Comparison of ENCODE assay signal across 9 cellular contexts in the genomic region with DNA sequence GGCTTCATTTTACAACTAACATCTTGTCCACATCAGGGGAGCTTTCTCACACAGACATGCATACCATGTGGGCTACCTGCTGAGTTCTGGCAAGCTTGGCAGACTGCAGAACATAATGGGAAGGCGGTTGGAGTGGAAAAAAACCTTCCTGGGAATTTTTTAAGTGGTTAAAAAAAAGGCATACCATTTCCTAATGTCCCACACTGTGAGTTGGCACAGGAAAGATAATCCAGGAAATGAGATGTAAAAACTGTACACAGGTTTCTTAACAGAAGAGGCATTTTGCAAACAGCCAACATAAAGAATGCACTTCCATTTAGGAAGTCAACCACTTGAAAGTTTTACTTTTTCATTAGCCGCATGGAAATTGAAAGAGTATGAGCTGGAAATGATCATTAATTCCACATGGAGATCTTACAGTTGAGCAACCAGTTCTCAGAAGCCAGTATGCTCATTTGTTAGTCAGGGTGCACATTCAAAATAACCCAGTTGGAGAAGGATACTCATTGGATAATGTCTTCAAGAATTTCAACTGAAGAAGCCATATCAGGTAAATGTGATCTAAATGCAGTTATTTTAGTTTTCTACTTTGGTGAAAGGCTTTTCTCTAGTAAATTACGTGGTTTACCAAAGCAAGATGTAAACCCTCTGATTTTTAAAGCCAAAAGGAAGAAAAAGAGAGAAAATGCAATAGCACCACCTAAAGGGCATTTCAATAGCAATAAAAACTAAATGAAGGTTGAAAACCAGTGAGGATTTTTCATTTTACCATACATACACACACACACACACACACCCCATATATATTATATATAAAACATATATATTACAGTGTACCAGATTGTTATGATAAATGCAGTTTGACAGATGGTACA.
DNase-seq lines count a peak whose midpoint lies in the region; ATAC-seq, FAIRE-seq and TF ChIP-seq lines count a peak whose summit lies in the region.
"Had no signal": no experiment of that assay in that cellular context is flagged by ENCODE, and none has a peak within 500 bp of the region (broad histone marks: within the 10 kb centered on the region; RNA-seq: fewer than 3 reads in every experiment).

No MANE protein-coding gene starts in this region.

- H3F3A ChIP-seq in smooth muscle cell (ENCODE audit: low read depth): no peaks in the 10 kb centered on the region

- H4K20me1 ChIP-seq in smooth muscle cell (ENCODE audit: low read depth): no peaks in the 10 kb centered on the region

- no peaks in the 10 kb centered on the region for H3K79me2 ChIP-seq in smooth muscle cell (ENCODE audit: low read depth)

- H3K27me3 ChIP-seq in smooth muscle cell (ENCODE audit: low read depth): no peaks in the 10 kb centered on the region

- H3K4me3 ChIP-seq in cardiac fibroblast (replicated peaks in 1 of 2; ENCODE audit: low read depth in 2 of 2, low read length in 2 of 2) (no peak overlapping the region), smooth muscle cell (no peak overlapping the region)

- H3K9me3 ChIP-seq in smooth muscle cell (replicated peaks; ENCODE audit: low read depth): no peaks in the 10 kb centered on the region

- no peaks in the 10 kb centered on the region for H3K36me3 ChIP-seq in smooth muscle cell (ENCODE audit: low read depth)

- H3K9ac ChIP-seq in smooth muscle cell (ENCODE audit: low read depth): no peak overlapping the region

- peak; percentile 18 for TF ChIP-seq CTCF in cardiac fibroblast (IDR thresholded peaks at IDR 0.05; ENCODE audit: low read depth, low read length)
- TF ChIP-seq CTCF in smooth muscle cell (IDR thresholded peaks at IDR 0.05; ENCODE audit: borderline replicate concordance, insufficient read depth, poor library complexity, severe bottlenecking): peak; percentile 44

- WGBS in smooth muscle cell (ENCODE audit: low lambda C conversion rate): 45% methylated on average over 3 of the region's 3 CpGs

- H3K4me2 ChIP-seq in smooth muscle cell: no peak overlapping the region

- peaks cover 8% of the 10 kb centered on the region for H3K4me1 ChIP-seq in smooth muscle cell (ENCODE audit: low read depth)

- no peak overlapping the region for H3K27ac ChIP-seq in smooth muscle cell (ENCODE audit: low read depth)

- DNase-seq in NCI-H524 (lab: John Stamatoyannopoulos, UW): peak; percentile 17 to 55
- no peak for DNase-seq in NCI-H524 treated with DMSO at 0.1 percent for 48 hours (lab: John Stamatoyannopoulos, UW)
- peak; percentile 23 for DNase-seq in M059J (ENCODE audit: low read depth)
- DNase-seq in cardiac fibroblast (ENCODE audit: low read depth in 2 of 2): peak in 1 of 2 donors; percentile 21
- DNase-seq in smooth muscle cell (lab: John Stamatoyannopoulos, UW; ENCODE audit: unreplicated experiment): no peak
- no peak for DNase-seq in stimulated activated naive CD8-positive, alpha-beta T cell treated with anti-CD3 and anti-CD28 coated beads, Interleukin-15, Interleukin-2, amounts not matched to agents 100 U/mL and 50 U/mL, for 24 hours
- DNase-seq in urothelium cell line (ENCODE audit: low spot score): no peak
- DNase-seq in amygdala (lab: John Stamatoyannopoulos, UW): no peak
- DNase-seq: midbrain had no signal

- FAIRE-seq in urothelium cell line (lab: Jason Lieb, UNC): no peak

- no peak for ATAC-seq in stimulated activated naive CD8-positive, alpha-beta T cell treated with anti-CD3 and anti-CD28 coated beads, Interleukin-15, Interleukin-2, amounts not matched to agents 100 U/mL and 50 U/mL, for 24 hours

- H2AFZ ChIP-seq in smooth muscle cell (ENCODE audit: low read depth): no peak overlapping the region

Comparison
In these comparisons a context has a peak if more than half of its experiments do, and no peak if none do; other contexts are left out.
1. DNase-seq: peak in NCI-H524 (2 of 2) and M059J (single experiment); none in NCI-H524 treated with DMSO at 0.1 percent for 48 hours (single experiment), smooth muscle cell (single experiment), stimulated activated naive CD8-positive, alpha-beta T cell treated with anti-CD3 and anti-CD28 coated beads, Interleukin-15, Interleukin-2, amounts not matched to agents 100 U/mL and 50 U/mL, for 24 hours (single experiment), urothelium cell line (single experiment) and amygdala (0 of 56).